In genomic region chr2:64260093-64260808, GRCh38 we compare ENCODE assay signal across 11 cellular contexts.
DNase-seq lines count a peak whose midpoint lies in the region; ATAC-seq and TF ChIP-seq lines count a peak whose summit lies in the region.
"Had no signal": no experiment of that assay in that cellular context is flagged by ENCODE, and none has a peak within 500 bp of the region (broad histone marks: within the 10 kb centered on the region; RNA-seq: fewer than 3 reads in every experiment).

No MANE protein-coding gene starts in this region.

- peak overlapping the region; percentile 30 for H3K4me3 Mint-ChIP-seq in activated CD4-positive, alpha-beta T cell treated with anti-CD3 and anti-CD28 coated beads, Interleukin-2, amount 10 ng/mL, durations not matched to agents 7 days and 5 days
- H3K4me3 Mint-ChIP-seq in stimulated activated naive CD8-positive, alpha-beta T cell treated with anti-CD3 and anti-CD28 coated beads, Interleukin-15, amount 100 ng/mL, for 72 hours: peak overlapping the region; percentile 68 to 80

- TF ChIP-seq CTCF in dorsolateral prefrontal cortex (IDR thresholded peaks at IDR 0.05 in 54 of 56, conservative IDR thresholded peaks at IDR 0.05 in 2 of 56; ENCODE audit: low read depth in 1 of 56, partially characterized antibody in 56 of 56) (no peak), foreskin keratinocyte (conservative IDR thresholded peaks at IDR 0.05) (no peak)

- H3K4me3 ChIP-seq in HUES48 (ENCODE audit: low read depth, low read length) (no peak overlapping the region), dorsolateral prefrontal cortex (no peak overlapping the region)
- H3K4me3 ChIP-seq: prostate gland had no signal

- peaks cover 58% of the 10 kb centered on the region for H3K4me1 ChIP-seq in HUES48 (ENCODE audit: control insufficient read depth, insufficient read depth, low read length)
- H3K4me1 ChIP-seq in foreskin keratinocyte: peaks cover 28% of the 10 kb centered on the region
- H3K4me1 ChIP-seq: prostate gland had no signal

- no peaks in the 10 kb centered on the region for H3K27me3 ChIP-seq in HUES48 (ENCODE audit: control insufficient read depth, insufficient read depth, low read length)
- no peaks in the 10 kb centered on the region for H3K27me3 ChIP-seq in dorsolateral prefrontal cortex
- no peaks in the 10 kb centered on the region for H3K27me3 ChIP-seq in foreskin keratinocyte

- peaks cover 2% of the 10 kb centered on the region for H3K36me3 Mint-ChIP-seq in activated CD4-positive, alpha-beta T cell treated with anti-CD3 and anti-CD28 coated beads, Interleukin-2, amount 10 ng/mL, durations not matched to agents 7 days and 5 days (ENCODE audit: low read depth)

- CTCF ChIA-PET in activated CD4-positive, alpha-beta T cell treated with anti-CD3 and anti-CD28 coated beads, Interleukin-2, amount 10 ng/mL, durations not matched to agents 7 days and 5 days (lab: Charles Lee): interaction anchor here (0.7 kb wide), 1 partner anchor 15 kb away, joined by 3 read pairs; no protein-coding TSS in a partner anchor

- no peaks in the 10 kb centered on the region for H3K9me3 Mint-ChIP-seq in activated CD4-positive, alpha-beta T cell treated with anti-CD3 and anti-CD28 coated beads, Interleukin-2, amount 10 ng/mL, durations not matched to agents 7 days and 5 days
- H3K9me3 Mint-ChIP-seq in stimulated activated naive CD8-positive, alpha-beta T cell treated with anti-CD3 and anti-CD28 coated beads, Interleukin-15, amount 100 ng/mL, for 72 hours: no peaks in the 10 kb centered on the region

- ATAC-seq in stimulated activated naive CD8-positive, alpha-beta T cell treated with anti-CD3 and anti-CD28 coated beads, Interleukin-15, amount 100 ng/mL, for 72 hours: no peak
- no peak for ATAC-seq in foreskin keratinocyte

- POLR2A ChIA-PET in activated CD4-positive, alpha-beta T cell treated with anti-CD3 and anti-CD28 coated beads, Interleukin-2, amount 10 ng/mL, durations not matched to agents 7 days and 5 days (lab: Charles Lee): no interaction called here

- H3K27ac Mint-ChIP-seq in activated CD4-positive, alpha-beta T cell treated with anti-CD3 and anti-CD28 coated beads, Interleukin-2, amount 10 ng/mL, durations not matched to agents 7 days and 5 days: peak overlapping the region; percentile 85
- peak overlapping the region; percentile 87 to 89 for H3K27ac Mint-ChIP-seq in stimulated activated naive CD8-positive, alpha-beta T cell treated with anti-CD3 and anti-CD28 coated beads, Interleukin-15, amount 100 ng/mL, for 72 hours

- no peaks in the 10 kb centered on the region for H3K27me3 Mint-ChIP-seq in activated CD4-positive, alpha-beta T cell treated with anti-CD3 and anti-CD28 coated beads, Interleukin-2, amount 10 ng/mL, durations not matched to agents 7 days and 5 days
- H3K27me3 Mint-ChIP-seq in stimulated activated naive CD8-positive, alpha-beta T cell treated with anti-CD3 and anti-CD28 coated beads, Interleukin-15, amount 100 ng/mL, for 72 hours: no peaks in the 10 kb centered on the region

- intact Hi-C loops in dorsolateral prefrontal cortex (cut with DNase I): no loop called here

- peaks cover 89% of the 10 kb centered on the region for H3K36me3 ChIP-seq in HUES48 (ENCODE audit: control insufficient read depth, insufficient read depth, low read length)
- H3K36me3 ChIP-seq: prostate gland had no signal

- H3K4me1 Mint-ChIP-seq in activated CD4-positive, alpha-beta T cell treated with anti-CD3 and anti-CD28 coated beads, Interleukin-2, amount 10 ng/mL, durations not matched to agents 7 days and 5 days: peaks cover 9% of the 10 kb centered on the region
- H3K4me1 Mint-ChIP-seq in stimulated activated naive CD8-positive, alpha-beta T cell treated with anti-CD3 and anti-CD28 coated beads, Interleukin-15, amount 100 ng/mL, for 72 hours: peaks cover 7% of the 10 kb centered on the region

- no peak for DNase-seq in activated CD4-positive, alpha-beta T cell treated with anti-CD3 and anti-CD28 coated beads, Interleukin-2, amount 10 ng/mL, durations not matched to agents 7 days and 5 days
- DNase-seq in activated CD4-positive, alpha-beta T cell treated with anti-CD3 and anti-CD28 coated beads, Interleukin-2, amount 50 U/mL, for 4 hours: no peak
- DNase-seq in dorsolateral prefrontal cortex (no peak), foreskin keratinocyte (no peak), NCI-H146 (lab: John Stamatoyannopoulos, UW) (no peak), GDM1 (lab: John Stamatoyannopoulos, UW) (no peak)
- no peak for DNase-seq in stimulated activated naive CD8-positive, alpha-beta T cell treated with anti-CD3 and anti-CD28 coated beads, Interleukin-15, amount 100 ng/mL, for 72 hours
- DNase-seq: ACHN had no signal

- H3K27ac ChIP-seq in HUES48 (ENCODE audit: low read depth, low read length): peak overlapping the region; percentile 11
- H3K27ac ChIP-seq in dorsolateral prefrontal cortex: peak overlapping the region in 43 of 59 donors; percentile 8 to 83 (median 58)
- no peak overlapping the region for H3K27ac ChIP-seq in foreskin keratinocyte
- H3K27ac ChIP-seq: VCaP had no signal

- H3K9ac ChIP-seq in HUES48 (ENCODE audit: low read depth, low read length): no peak overlapping the region

- H3K9me3 ChIP-seq in HUES48 (ENCODE audit: control insufficient read depth, insufficient read depth, low read length): no peaks in the 10 kb centered on the region
- H3K9me3 ChIP-seq: prostate gland had no signal
